Comparison of ENCODE assay signal across 10 cellular contexts in the genomic region with DNA sequence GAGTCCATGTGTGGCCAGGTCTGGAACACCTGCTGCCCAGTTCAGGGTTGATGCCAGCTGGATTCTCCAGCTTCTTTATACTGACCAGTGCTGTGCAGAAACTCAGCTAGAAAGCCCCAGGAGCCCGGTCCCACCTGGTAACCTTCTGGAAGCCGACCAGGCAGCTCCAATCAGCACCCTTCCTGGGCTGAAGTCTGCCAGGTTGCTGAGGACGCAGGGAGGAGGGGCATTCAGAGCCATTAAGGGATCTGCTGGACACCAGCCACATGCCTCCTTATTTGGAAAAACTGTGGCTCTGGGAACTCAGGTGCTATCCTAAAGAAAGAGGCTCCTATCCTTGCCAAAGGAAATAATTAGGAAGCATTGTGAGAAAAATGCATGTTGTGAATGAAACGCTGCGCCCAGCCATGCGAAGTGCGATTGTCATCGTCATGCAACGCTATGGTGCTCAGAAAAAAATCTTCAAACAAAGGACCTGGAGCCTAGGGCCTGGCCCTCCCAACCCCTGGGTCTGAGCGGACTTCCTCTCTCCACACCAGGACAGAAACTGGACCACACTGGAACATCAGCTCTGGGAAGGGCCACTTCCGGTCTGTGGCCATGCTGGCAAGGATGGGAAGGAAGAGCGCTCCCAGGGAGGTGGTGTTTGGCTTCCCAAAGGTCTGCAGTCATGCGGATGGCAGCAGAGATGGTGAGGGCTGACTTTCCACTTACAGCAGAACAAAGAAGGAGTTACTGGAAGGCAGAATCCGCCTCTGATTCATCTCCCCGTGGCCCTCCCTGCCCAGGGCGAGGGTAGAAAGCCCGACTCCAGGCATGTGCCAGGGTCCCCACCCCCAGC.
DNase-seq lines count a peak whose midpoint lies in the region; ATAC-seq and TF ChIP-seq lines count a peak whose summit lies in the region.
"Had no signal": no experiment of that assay in that cellular context is flagged by ENCODE, and none has a peak within 500 bp of the region (broad histone marks: within the 10 kb centered on the region; RNA-seq: fewer than 3 reads in every experiment).

No MANE protein-coding gene starts in this region.

- H3K4me1 Mint-ChIP-seq in HFFc6 (ENCODE audit: low read depth): peaks cover 4% of the 10 kb centered on the region

- intact Hi-C loops in left lung (cut with DNase I): no loop called here

- H3K9me3 Mint-ChIP-seq in HFFc6: no peaks in the 10 kb centered on the region

- H3K27ac Mint-ChIP-seq in HFFc6: no peak overlapping the region
- H3K27ac Mint-ChIP-seq: activated naive CD8-positive, alpha-beta T cell had no signal

- H3K27me3 ChIP-seq in left lung: no peaks in the 10 kb centered on the region
- no peaks in the 10 kb centered on the region for H3K27me3 ChIP-seq in suprapubic skin

- no peak overlapping the region for H3K4me3 Mint-ChIP-seq in HFFc6
- H3K4me3 Mint-ChIP-seq: activated naive CD8-positive, alpha-beta T cell had no signal

- TF ChIP-seq EP300 in suprapubic skin (IDR thresholded peaks at IDR 0.05): no peak

- peak; percentile 79 for DNase-seq in NCI-H2029 (lab: John Stamatoyannopoulos, UW)
- peak in 1 of 61 donors; percentile 64 for DNase-seq in caudate nucleus (lab: John Stamatoyannopoulos, UW)
- peak in 1 of 2 donors; percentile 53 for DNase-seq in left lung
- no peak for DNase-seq in suprapubic skin (ENCODE audit: low spot score in 2 of 2)
- DNase-seq in HFFc6: no peak
- no peak for DNase-seq in SW480 (ENCODE audit: low spot score)
- DNase-seq in EL: no peak
- DNase-seq: stimulated activated CD4-positive, alpha-beta T cell treated with anti-CD3 and anti-CD28 coated beads, Interleukin-15, amount 100 ng/mL, for 24 hours had no signal

- TF ChIP-seq CTCF in left lung (IDR thresholded peaks at IDR 0.05) (no peak), suprapubic skin (IDR thresholded peaks at IDR 0.05) (no peak), HFFc6 (IDR thresholded peaks at IDR 0.05) (no peak)

- H3K36me3 Mint-ChIP-seq in HFFc6 (ENCODE audit: low read depth): no peaks in the 10 kb centered on the region

- H3K27ac ChIP-seq in caudate nucleus (ENCODE audit: low read depth, low read length): peak overlapping the region; percentile 63
- peak overlapping the region in 1 of 2 donors; percentile 98 for H3K27ac ChIP-seq in left lung
- H3K27ac ChIP-seq in suprapubic skin: peak overlapping the region; percentile 83

- WGBS in suprapubic skin: 59% methylated on average over 16 of the region's 17 CpGs

- ATAC-seq in left lung (peak; percentile 16), HG03469 (IDR thresholded peaks at IDR 0.05; ENCODE audit: unreplicated experiment) (no peak)

- H3K9me3 ChIP-seq in left lung: no peaks in the 10 kb centered on the region
- no peaks in the 10 kb centered on the region for H3K9me3 ChIP-seq in suprapubic skin

- peaks cover 3% of the 10 kb centered on the region; the same call in 1 of the 2 replicates for H3K27me3 Mint-ChIP-seq in HFFc6 (ENCODE audit: insufficient read depth)
- H3K27me3 Mint-ChIP-seq: activated naive CD8-positive, alpha-beta T cell had no signal

- no peak overlapping the region for H3K4me3 ChIP-seq in left lung
- H3K4me3 ChIP-seq in suprapubic skin: no peak overlapping the region

- H3K4me1 ChIP-seq in left lung (peaks cover 9 to 87% of the 10 kb centered on the region in 2 donors), suprapubic skin (peaks cover 78% of the 10 kb centered on the region)

- H3K36me3 ChIP-seq in left lung (peaks cover 0 to 8% of the 10 kb centered on the region in 2 donors), suprapubic skin (peaks cover 7% of the 10 kb centered on the region)

- TF ChIP-seq POLR2A in suprapubic skin (IDR thresholded peaks at IDR 0.05): no peak
